Comparison of ENCODE assay signal across 24 cellular contexts in genomic region chr5:77390222-77390621, GRCh38.
"Had no signal": no experiment of that assay in that cellular context is flagged by ENCODE, and none has a peak within 500 bp of the region (broad histone marks: within the 10 kb centered on the region; RNA-seq: fewer than 3 reads in every experiment).

No MANE protein-coding gene starts in this region.

- H3K4me1 Mint-ChIP-seq: activated naive CD4-positive, alpha-beta T cell treated with anti-CD3 and anti-CD28 coated beads, Interleukin-2, amount 50 U/mL, for 24 hours had no signal

- H3K27me3 Mint-ChIP-seq: activated naive CD4-positive, alpha-beta T cell treated with anti-CD3 and anti-CD28 coated beads, Interleukin-2, amount 50 U/mL, for 24 hours had no signal

- H3K9me2 ChIP-seq: SK-N-SH had no signal

- DNase-seq: activated CD4-positive, alpha-beta T cell treated with anti-CD3 and anti-CD28 coated beads for 36 hours; activated CD4-positive, alpha-beta T cell treated with anti-CD3 and anti-CD28 coated beads, Interleukin-2, amount 50 U/mL, for 1 hour; activated CD4-positive, CD25-positive, alpha-beta regulatory T cell; activated CD8-positive, alpha-beta memory T cell treated with anti-CD3 and anti-CD28 coated beads, Interleukin-2, amount 50 U/mL, for 4 hours; activated CD8-positive, alpha-beta T cell treated with anti-CD3 and anti-CD28 coated beads for 36 hours; activated T-cell treated with anti-CD3 and anti-CD28 coated beads, Interleukin-2, amount 50 U/mL, for 72 hours; amygdala; Karpas-422; MM.1S; NCI-H1105; NCI-H1436; NCI-H1694 treated with DMSO at 0.1 percent for 48 hours; NCI-H2029 treated with DMSO at 0.1 percent for 48 hours; NCI-H446; NCI-H524; Peyer's patch; Right ventricle myocardium superior; SJCRH30; SK-N-SH; T-helper 1 cell had no signal

- H3K4me1 ChIP-seq: Peyer's patch had no signal

- H3K9me3 Mint-ChIP-seq: activated naive CD4-positive, alpha-beta T cell treated with anti-CD3 and anti-CD28 coated beads, Interleukin-2, amount 50 U/mL, for 24 hours; activated T-cell treated with anti-CD3 and anti-CD28 coated beads, Interleukin-2, amount 50 U/mL, for 72 hours had no signal

- H3K4me2 ChIP-seq: SK-N-SH had no signal

- H3K27me3 ChIP-seq: Peyer's patch had no signal

- H3K27ac ChIP-seq: Peyer's patch, RWPE1, SJCRH30, VCaP had no signal

- H3K9me3 ChIP-seq: Peyer's patch, SJCRH30, SK-N-SH had no signal

- H3K27ac Mint-ChIP-seq: activated CD4-positive, alpha-beta T cell treated with anti-CD3 and anti-CD28 coated beads for 36 hours; activated CD8-positive, alpha-beta T cell treated with anti-CD3 and anti-CD28 coated beads for 36 hours; activated naive CD4-positive, alpha-beta T cell treated with anti-CD3 and anti-CD28 coated beads, Interleukin-2, amount 50 U/mL, for 24 hours; activated T-cell treated with anti-CD3 and anti-CD28 coated beads, Interleukin-2, amount 50 U/mL, for 72 hours had no signal

- H3K36me3 ChIP-seq: Peyer's patch, SJCRH30 had no signal

- H3K4me3 ChIP-seq: K562, Peyer's patch, SJCRH30 had no signal

- H3K4me3 Mint-ChIP-seq: activated CD4-positive, alpha-beta T cell treated with anti-CD3 and anti-CD28 coated beads for 36 hours; activated CD8-positive, alpha-beta T cell treated with anti-CD3 and anti-CD28 coated beads for 36 hours; activated naive CD4-positive, alpha-beta T cell treated with anti-CD3 and anti-CD28 coated beads, Interleukin-2, amount 50 U/mL, for 24 hours; activated T-cell treated with anti-CD3 and anti-CD28 coated beads, Interleukin-2, amount 50 U/mL, for 72 hours had no signal

- ATAC-seq: activated CD4-positive, alpha-beta T cell treated with anti-CD3 and anti-CD28 coated beads for 36 hours; activated CD8-positive, alpha-beta T cell treated with anti-CD3 and anti-CD28 coated beads for 36 hours; activated T-cell treated with anti-CD3 and anti-CD28 coated beads, Interleukin-2, amount 50 U/mL, for 72 hours; K562 had no signal
